In genomic region chr18:47587587-47587986, GRCh38 we compare ENCODE assay signal across 26 cellular contexts.
A peak's percentile ranks its signal among the peaks of the same experiment; 100 is the strongest.
DNase-seq lines count a peak whose midpoint lies in the region; ATAC-seq and TF ChIP-seq lines count a peak whose summit lies in the region.
"Had no signal": no experiment of that assay in that cellular context is flagged by ENCODE, and none has a peak within 500 bp of the region (broad histone marks: within the 10 kb centered on the region; RNA-seq: fewer than 3 reads in every experiment).

No MANE protein-coding gene starts in this region.

- WGBS in stomach, 5 donors, result 24 to 41% (median 33%) methylated on average over 2 of the region's 2 CpGs

- peak; percentile 67 for ATAC-seq in left lobe of liver
- ATAC-seq in natural killer cell treated with Interleukin-12 subunit alpha and Interleukin-12 subunit beta and Interleukin-15 and Interleukin-18, amount 100 ng/mL, for 72 hours, result no peak
- ATAC-seq in GM21786 (IDR thresholded peaks at IDR 0.05; ENCODE audit: unreplicated experiment), result no peak
- ATAC-seq: PC-3 had no signal

- TF ChIP-seq POLR2A in stomach (IDR thresholded peaks at IDR 0.05), result no peak

- TF ChIP-seq EP300 in stomach (IDR thresholded peaks at IDR 0.05), result no peak

- no peaks in the 10 kb centered on the region for H3K36me3 ChIP-seq in stomach
- H3K36me3 ChIP-seq: HAP-1 had no signal

- peaks cover 0 to 5% (median 0%) of the 10 kb centered on the region in 3 donors for H3K27me3 ChIP-seq in stomach

- H3K27me3 Mint-ChIP-seq in natural killer cell treated with Interleukin-12 subunit alpha and Interleukin-12 subunit beta and Interleukin-15 and Interleukin-18, amount 100 ng/mL, for 72 hours, result peaks cover 18 to 23% of the 10 kb centered on the region in 2 donors

- H3K9me3 ChIP-seq in stomach, result no peaks in the 10 kb centered on the region
- H3K9me3 ChIP-seq: HAP-1, SK-N-SH had no signal

- no peak overlapping the region for H3K4me3 ChIP-seq in stomach
- H3K4me3 ChIP-seq: HAP-1 had no signal

- H3K27ac ChIP-seq in stomach, result peak overlapping the region in 3 of 5 donors; percentile 2 to 66 (median 39)

- DNase-seq in NCI-H2029 (lab: John Stamatoyannopoulos, UW) (peak; percentile 21), NCI-H2029 treated with DMSO at 0.1 percent for 48 hours (lab: John Stamatoyannopoulos, UW) (no peak), NCI-H69 (lab: John Stamatoyannopoulos, UW) (peak; percentile 91), left lobe of liver (ENCODE audit: low spot score) (peak; percentile 53), stomach (peak; percentile 85), cerebellum (ENCODE audit: low spot score) (no peak)
- no peak for DNase-seq in natural killer cell treated with Interleukin-12 subunit alpha and Interleukin-12 subunit beta and Interleukin-15 and Interleukin-18, amount 100 ng/mL, for 72 hours (ENCODE audit: low spot score)
- DNase-seq: 8988T; CD4-positive, CD25-positive, alpha-beta regulatory T cell; DMS53; GOT3; HFFc6; KBM-7; MM.1S; NCI-H1417 treated with DMSO at 0.1 percent for 48 hours; NCI-H1694 treated with DMSO at 0.1 percent for 48 hours; NCI-H2107; NCI-H2227 treated with DMSO at 0.1 percent for 48 hours; NCI-H510A; NCI-H748 treated with DMSO at 0.1 percent for 48 hours; NK-92 treated with Interleukin-12 subunit alpha and Interleukin-12 subunit beta, amount 100 ng/mL, for 24 hours; PC-3; SK-N-SH; SW 1271 had no signal

- no peak for TF ChIP-seq CTCF in stomach (IDR thresholded peaks at IDR 0.05)

- no peaks in the 10 kb centered on the region for H3K36me3 Mint-ChIP-seq in natural killer cell treated with Interleukin-12 subunit alpha and Interleukin-12 subunit beta and Interleukin-15 and Interleukin-18, amount 100 ng/mL, for 72 hours
- H3K36me3 Mint-ChIP-seq: CD4-positive, CD25-positive, alpha-beta regulatory T cell had no signal

- peaks cover 5 to 7% of the 10 kb centered on the region in 2 donors for H3K4me1 Mint-ChIP-seq in natural killer cell treated with Interleukin-12 subunit alpha and Interleukin-12 subunit beta and Interleukin-15 and Interleukin-18, amount 100 ng/mL, for 72 hours (ENCODE audit: low read depth in 2 of 2)

- no peak overlapping the region for H3K4me3 Mint-ChIP-seq in natural killer cell treated with Interleukin-12 subunit alpha and Interleukin-12 subunit beta and Interleukin-15 and Interleukin-18, amount 100 ng/mL, for 72 hours
- H3K4me3 Mint-ChIP-seq: CD4-positive, CD25-positive, alpha-beta regulatory T cell; HFFc6 had no signal

- no peak overlapping the region for H3K27ac Mint-ChIP-seq in natural killer cell treated with Interleukin-12 subunit alpha and Interleukin-12 subunit beta and Interleukin-15 and Interleukin-18, amount 100 ng/mL, for 72 hours
- H3K27ac Mint-ChIP-seq: CD4-positive, CD25-positive, alpha-beta regulatory T cell; HFFc6 had no signal

- intact Hi-C loops in stomach (cut with DNase I; ENCODE audit: low total_unique reads), result no loop called here

- no peaks in the 10 kb centered on the region for H3K9me3 Mint-ChIP-seq in natural killer cell treated with Interleukin-12 subunit alpha and Interleukin-12 subunit beta and Interleukin-15 and Interleukin-18, amount 100 ng/mL, for 72 hours

- H3K4me1 ChIP-seq in stomach, result peaks cover 0 to 5% (median 0%) of the 10 kb centered on the region in 4 donors
- H3K4me1 ChIP-seq: HAP-1 had no signal

Comparison
In these comparisons a context has a peak if more than half of its experiments do, and no peak if none do; other contexts are left out.
1. DNase-seq: peak in NCI-H2029 (single experiment), NCI-H69 (single experiment), left lobe of liver (single experiment) and stomach (single experiment); none in NCI-H2029 treated with DMSO at 0.1 percent for 48 hours (single experiment), cerebellum (single experiment) and natural killer cell treated with Interleukin-12 subunit alpha and Interleukin-12 subunit beta and Interleukin-15 and Interleukin-18, amount 100 ng/mL, for 72 hours (single experiment).